14 cellular contexts compared by ENCODE assay signal in genomic region chr14:54809767-54810166, GRCh38.
DNase-seq lines count a peak whose midpoint lies in the region; ATAC-seq and TF ChIP-seq lines count a peak whose summit lies in the region.
"Had no signal": no experiment of that assay in that cellular context is flagged by ENCODE, and none has a peak within 500 bp of the region (broad histone marks: within the 10 kb centered on the region; RNA-seq: fewer than 3 reads in every experiment).

No MANE protein-coding gene starts in this region.

- peak overlapping the region; percentile 87; the same call in 1 of the 2 replicates for H3K27ac ChIP-seq in Karpas-422 (ENCODE audit: low read length)
- H3K27ac ChIP-seq in vagina, result no peak overlapping the region
- H3K27ac ChIP-seq: SJSA1 had no signal

- DNase-seq in stimulated activated CD4-positive, alpha-beta T cell treated with anti-CD3 and anti-CD28 coated beads, Interleukin-1b, Interleukin-23, amount 100 ng/mL, for 48 hours, result peak; percentile 14
- no peak for DNase-seq in stimulated activated CD4-positive, alpha-beta T cell treated with anti-CD3 and anti-CD28 coated beads, Interleukin-2, amount 100 ng/mL, for 24 hours
- no peak for DNase-seq in Karpas-422
- DNase-seq in vagina (ENCODE audit: extremely low spot score in 2 of 2), result peak; percentile 22 to 70
- DNase-seq in C1 segment of cervical spinal cord (lab: John Stamatoyannopoulos, UW), result no peak
- DNase-seq in cerebellum (ENCODE audit: low spot score), result no peak
- DNase-seq: CD4-positive, CD25-positive, alpha-beta regulatory T cell; KG1; NCI-H1048; NCI-H1436 treated with DMSO at 0.1 percent for 48 hours; NCI-H2081; NCI-H82 had no signal

- H3K36me3 ChIP-seq in Karpas-422 (ENCODE audit: insufficient read depth, low read length), result peaks cover 9% of the 10 kb centered on the region
- H3K36me3 ChIP-seq in vagina, result no peaks in the 10 kb centered on the region
- H3K36me3 ChIP-seq: SJSA1 had no signal

- no peak for TF ChIP-seq POLR2A in vagina (IDR thresholded peaks at IDR 0.05)

- ATAC-seq in GM19351 (IDR thresholded peaks at IDR 0.05; ENCODE audit: unreplicated experiment), result peak; percentile 58

- no peaks in the 10 kb centered on the region for H3K9me3 ChIP-seq in Karpas-422 (ENCODE audit: low read length)
- no peaks in the 10 kb centered on the region for H3K9me3 ChIP-seq in vagina
- H3K9me3 ChIP-seq: SJSA1 had no signal

- H3K9ac ChIP-seq in Karpas-422 (ENCODE audit: low read length), result no peak overlapping the region

- H3K4me2 ChIP-seq in Karpas-422 (ENCODE audit: low read depth, low read length, poor library complexity, severe bottlenecking), result no peak overlapping the region

- TF ChIP-seq CTCF in vagina (IDR thresholded peaks at IDR 0.05), result no peak

- peaks cover 53% of the 10 kb centered on the region for H3K4me1 ChIP-seq in Karpas-422 (ENCODE audit: low read length)
- H3K4me1 ChIP-seq in vagina, result peaks cover 11% of the 10 kb centered on the region

- no peak overlapping the region for H2AFZ ChIP-seq in Karpas-422 (ENCODE audit: low read length)

- no peaks in the 10 kb centered on the region for H3K27me3 ChIP-seq in Karpas-422 (ENCODE audit: low read length)
- no peaks in the 10 kb centered on the region for H3K27me3 ChIP-seq in vagina
- H3K27me3 ChIP-seq: SJSA1 had no signal

- no peaks in the 10 kb centered on the region for H3K79me2 ChIP-seq in Karpas-422 (ENCODE audit: low read length)

- no peak overlapping the region for H3K4me3 ChIP-seq in Karpas-422 (ENCODE audit: low read length)
- H3K4me3 ChIP-seq in vagina, result no peak overlapping the region
- H3K4me3 ChIP-seq: SJSA1 had no signal

- intact Hi-C loops in vagina (cut with DNase I), result no loop called here

- H3K9me2 ChIP-seq in Karpas-422 (replicated peaks; ENCODE audit: insufficient read depth, low read length), result no peaks in the 10 kb centered on the region

- no peaks in the 10 kb centered on the region for H4K20me1 ChIP-seq in Karpas-422 (ENCODE audit: insufficient read depth, low read depth, low read length)

Comparison
In these comparisons a context has a peak if more than half of its experiments do, and no peak if none do; other contexts are left out.
1. DNase-seq: peak in stimulated activated CD4-positive, alpha-beta T cell treated with anti-CD3 and anti-CD28 coated beads, Interleukin-1b, Interleukin-23, amount 100 ng/mL, for 48 hours (single experiment) and vagina (2 of 2); none in stimulated activated CD4-positive, alpha-beta T cell treated with anti-CD3 and anti-CD28 coated beads, Interleukin-2, amount 100 ng/mL, for 24 hours (0 of 2), Karpas-422 (single experiment), C1 segment of cervical spinal cord (0 of 14) and cerebellum (single experiment).